ENCODE assay signal across 25 cellular contexts in genomic region chr7:83930262-83930661, GRCh38.
"Had no signal": no experiment of that assay in that cellular context is flagged by ENCODE, and none has a peak within 500 bp of the region (broad histone marks: within the 10 kb centered on the region; RNA-seq: fewer than 3 reads in every experiment).

No MANE protein-coding gene starts in this region.

- ATAC-seq: activated CD4-positive, CD25-positive, alpha-beta regulatory T cell treated with anti-CD3 and anti-CD28 coated beads, Interleukin-2, amount 50 U/mL, for 24 hours; body of pancreas; left ventricle myocardium superior; stimulated activated memory B cell treated with anti-CD40 and anti-IgM and Interleukin-4, amounts not matched to agents 10 μg/mL and 1 μg/mL and 100 μg/mL, for 72 hours; stimulated activated naive CD8-positive, alpha-beta T cell treated with anti-CD3 and anti-CD28 coated beads, Interleukin-15, amount 100 ng/mL, for 72 hours had no signal

- DNase-seq: activated CD4-positive, alpha-beta T cell treated with anti-CD3 and anti-CD28 coated beads for 48 hours; activated CD4-positive, alpha-beta T cell treated with anti-CD3 and anti-CD28 coated beads, Interleukin-2, amount 50 U/mL, for 48 hours; activated CD8-positive, alpha-beta memory T cell treated with anti-CD3 and anti-CD28 coated beads for 24 hours; activated effector memory CD4-positive, alpha-beta T cell treated with Interleukin-2 at 50 U/mL for 16 hours; activated naive CD4-positive, alpha-beta T cell treated with Interleukin-2 at 50 U/mL for 16 hours; anterior cingulate cortex; body of pancreas; colonic mucosa; effector CD8-positive, alpha-beta T cell; esophagus squamous epithelium; foreskin melanocyte; left ventricle myocardium superior; nephron progenitor cell; ovary; retina; sigmoid colon; small intestine; stimulated activated CD4-positive, alpha-beta T cell treated with anti-CD3 and anti-CD28 coated beads, Interleukin-4, amount 100 ng/mL, for 4 hours; stimulated activated CD8-positive, alpha-beta memory T cell treated with anti-CD3 and anti-CD28 coated beads, Interleukin-4, amount 100 ng/mL, for 48 hours; stimulated activated naive CD8-positive, alpha-beta T cell treated with anti-CD3 and anti-CD28 coated beads, Interleukin-15, amount 100 ng/mL, for 72 hours; thyroid gland; upper lobe of left lung; WERI-Rb-1 had no signal
